Comparison of ENCODE assay signal across 13 cellular contexts in genomic region chr2:27958711-27959378, GRCh38.
DNase-seq lines count a peak whose midpoint lies in the region; ATAC-seq and TF ChIP-seq lines count a peak whose summit lies in the region.
"Had no signal": no experiment of that assay in that cellular context is flagged by ENCODE, and none has a peak within 500 bp of the region (broad histone marks: within the 10 kb centered on the region; RNA-seq: fewer than 3 reads in every experiment).

No MANE protein-coding gene starts in this region.

- peak overlapping the region; percentile 77 for H3K4me2 ChIP-seq in smooth muscle cell
- H3K4me2 ChIP-seq: PC-9 had no signal

- intact Hi-C loops in activated CD4-positive, alpha-beta T cell treated with anti-CD3 and anti-CD28 coated beads for 36 hours (cut with DNase I, micrococcal nuclease): loop anchor here in 1 of 2 experiments (5.0 kb wide), 2 partner anchors 433 to 488 kb away; partner anchors contain the start of gene FOSL2

- peak overlapping the region; percentile 60 for H3K9ac ChIP-seq in smooth muscle cell (ENCODE audit: low read depth)

- ATAC-seq in activated CD4-positive, alpha-beta T cell treated with anti-CD3 and anti-CD28 coated beads for 36 hours: no peak
- ATAC-seq in HG02610 (IDR thresholded peaks at IDR 0.05; ENCODE audit: unreplicated experiment): no peak

- peaks cover 76% of the 10 kb centered on the region for H3K4me1 Mint-ChIP-seq in activated CD4-positive, alpha-beta T cell treated with anti-CD3 and anti-CD28 coated beads for 36 hours
- H3K4me1 Mint-ChIP-seq in T-helper 1 cell treated with Interleukin-12 subunit alpha and Interleukin-12 subunit beta and Interleukin-4 antibody, amounts not matched to agents 30 μg/mL and 1 μg/mL, for 36 hours (ENCODE audit: low read depth): peaks cover 74% of the 10 kb centered on the region

- no peak for DNase-seq in activated CD4-positive, alpha-beta T cell treated with anti-CD3 and anti-CD28 coated beads for 36 hours
- no peak for DNase-seq in activated CD4-positive, alpha-beta T cell treated with anti-CD3 and anti-CD28 coated beads for 48 hours
- DNase-seq in fibroblast of pulmonary artery (ENCODE audit: low read depth): peak; percentile 30
- DNase-seq in smooth muscle cell (lab: John Stamatoyannopoulos, UW; ENCODE audit: unreplicated experiment): no peak
- no peak for DNase-seq in T1000 (lab: John Stamatoyannopoulos, UW)
- DNase-seq in erythroblast (lab: John Stamatoyannopoulos, UW): no peak
- DNase-seq: 8988T; activated CD8-positive, alpha-beta memory T cell treated with anti-CD3 and anti-CD28 coated beads, Interleukin-2, amount 50 U/mL, for 48 hours; PC-9 had no signal

- H3K27me3 Mint-ChIP-seq in activated CD4-positive, alpha-beta T cell treated with anti-CD3 and anti-CD28 coated beads for 36 hours: no peaks in the 10 kb centered on the region
- H3K27me3 Mint-ChIP-seq in T-helper 1 cell treated with Interleukin-12 subunit alpha and Interleukin-12 subunit beta and Interleukin-4 antibody, amounts not matched to agents 30 μg/mL and 1 μg/mL, for 36 hours (ENCODE audit: low read depth): no peaks in the 10 kb centered on the region

- H3K79me2 ChIP-seq in smooth muscle cell (ENCODE audit: low read depth): peaks cover 12% of the 10 kb centered on the region

- POLR2A ChIA-PET in activated CD4-positive, alpha-beta T cell treated with anti-CD3 and anti-CD28 coated beads for 36 hours (lab: Charles Lee): no interaction called here

- H3K4me3 Mint-ChIP-seq in activated CD4-positive, alpha-beta T cell treated with anti-CD3 and anti-CD28 coated beads for 36 hours: no peak overlapping the region
- H3K4me3 Mint-ChIP-seq in T-helper 1 cell treated with Interleukin-12 subunit alpha and Interleukin-12 subunit beta and Interleukin-4 antibody, amounts not matched to agents 30 μg/mL and 1 μg/mL, for 36 hours: peak overlapping the region; percentile 59

- WGBS in smooth muscle cell (ENCODE audit: low lambda C conversion rate): 53% methylated on average over 2 of the region's 2 CpGs

- peak overlapping the region; percentile 28 for H2AFZ ChIP-seq in smooth muscle cell (ENCODE audit: low read depth)
- H2AFZ ChIP-seq: PC-9 had no signal

- H3K4me3 ChIP-seq in fibroblast of pulmonary artery (replicated peaks; ENCODE audit: low read depth, low read length) (no peak overlapping the region), smooth muscle cell (no peak overlapping the region)
- H3K4me3 ChIP-seq: PC-9, sigmoid colon, thyroid gland had no signal

- H3K27me3 ChIP-seq in smooth muscle cell (ENCODE audit: low read depth): no peaks in the 10 kb centered on the region
- H3K27me3 ChIP-seq: sigmoid colon, thyroid gland had no signal

- no peaks in the 10 kb centered on the region for H4K20me1 ChIP-seq in smooth muscle cell (ENCODE audit: low read depth)

- peaks cover 34% of the 10 kb centered on the region for H3K4me1 ChIP-seq in smooth muscle cell (ENCODE audit: low read depth)

- no peaks in the 10 kb centered on the region for H3K36me3 ChIP-seq in smooth muscle cell (ENCODE audit: low read depth)
- H3K36me3 ChIP-seq: sigmoid colon, thyroid gland had no signal

- peak overlapping the region; percentile 39 for H3K27ac Mint-ChIP-seq in activated CD4-positive, alpha-beta T cell treated with anti-CD3 and anti-CD28 coated beads for 36 hours
- peak overlapping the region; percentile 70 for H3K27ac Mint-ChIP-seq in T-helper 1 cell treated with Interleukin-12 subunit alpha and Interleukin-12 subunit beta and Interleukin-4 antibody, amounts not matched to agents 30 μg/mL and 1 μg/mL, for 36 hours

- no peak for TF ChIP-seq POLR2A in erythroblast (IDR thresholded peaks at IDR 0.05; ENCODE audit: low read length)

- H3F3A ChIP-seq in smooth muscle cell (ENCODE audit: low read depth): peaks cover 48% of the 10 kb centered on the region

- TF ChIP-seq CTCF in fibroblast of pulmonary artery (IDR thresholded peaks at IDR 0.05; ENCODE audit: low read length, missing control alignments) (no peak), smooth muscle cell (IDR thresholded peaks at IDR 0.05; ENCODE audit: borderline replicate concordance, insufficient read depth, poor library complexity, severe bottlenecking) (no peak)

- peak overlapping the region; percentile 92 for H3K27ac ChIP-seq in smooth muscle cell (ENCODE audit: low read depth)
- H3K27ac ChIP-seq: PC-9, thyroid gland had no signal

- H3K36me3 Mint-ChIP-seq in activated CD4-positive, alpha-beta T cell treated with anti-CD3 and anti-CD28 coated beads for 36 hours (ENCODE audit: low read depth): peaks cover 9% of the 10 kb centered on the region
- H3K36me3 Mint-ChIP-seq in T-helper 1 cell treated with Interleukin-12 subunit alpha and Interleukin-12 subunit beta and Interleukin-4 antibody, amounts not matched to agents 30 μg/mL and 1 μg/mL, for 36 hours (ENCODE audit: low read depth): peaks cover 21% of the 10 kb centered on the region

- H3K9me3 ChIP-seq in smooth muscle cell (replicated peaks; ENCODE audit: low read depth): no peaks in the 10 kb centered on the region
- H3K9me3 ChIP-seq: sigmoid colon, thyroid gland had no signal

- H3K9me3 Mint-ChIP-seq in activated CD4-positive, alpha-beta T cell treated with anti-CD3 and anti-CD28 coated beads for 36 hours (ENCODE audit: low read depth): peaks cover 3% of the 10 kb centered on the region
- peaks cover 11% of the 10 kb centered on the region for H3K9me3 Mint-ChIP-seq in T-helper 1 cell treated with Interleukin-12 subunit alpha and Interleukin-12 subunit beta and Interleukin-4 antibody, amounts not matched to agents 30 μg/mL and 1 μg/mL, for 36 hours

- CTCF ChIA-PET in activated CD4-positive, alpha-beta T cell treated with anti-CD3 and anti-CD28 coated beads for 36 hours (lab: Charles Lee): interaction anchor here (0.5 to 1.2 kb wide), 4 partner anchors 11 to 281 kb away, joined by 3 to 4 read pairs (median 3); no protein-coding TSS in a partner anchor
